ENCODE assay signal across 14 cellular contexts in genomic region chr1:41343790-41344679, GRCh38. TPM values are rescaled to one million over a fixed set of nuclear protein-coding genes. Genes with fewer than 3 reads are reported as not detected.
DNase-seq lines count a peak whose midpoint lies in the region; ATAC-seq, FAIRE-seq and TF ChIP-seq lines count a peak whose summit lies in the region.
"Had no signal": no experiment of that assay in that cellular context is flagged by ENCODE, and none has a peak within 500 bp of the region (broad histone marks: within the 10 kb centered on the region; RNA-seq: fewer than 3 reads in every experiment).

No MANE protein-coding gene starts in this region.

- CTCF ChIA-PET in activated CD4-positive, alpha-beta memory T cell treated with anti-CD3 and anti-CD28 coated beads, Interleukin-2, amount 10 ng/mL, durations not matched to agents 7 days and 5 days (lab: Charles Lee): interaction anchor here (0.7 kb wide), 1 partner anchor 645 kb away, joined by 4 read pairs; no protein-coding TSS in a partner anchor
- CTCF ChIA-PET in activated CD4-positive, alpha-beta memory T cell treated with anti-CD3 and anti-CD28 coated beads for 36 hours (lab: Charles Lee): interaction anchor here (0.7 kb wide), 2 partner anchors 37 to 62 kb away, joined by 3 read pairs; no protein-coding TSS in a partner anchor

- peak overlapping the region; percentile 18 for H3K27ac Mint-ChIP-seq in activated CD4-positive, alpha-beta memory T cell treated with anti-CD3 and anti-CD28 coated beads, Interleukin-2, amount 10 ng/mL, durations not matched to agents 7 days and 5 days
- no peak overlapping the region for H3K27ac Mint-ChIP-seq in activated CD4-positive, alpha-beta memory T cell treated with anti-CD3 and anti-CD28 coated beads for 36 hours
- H3K27ac Mint-ChIP-seq in central memory CD8-positive, alpha-beta T cell (ENCODE audit: low read depth): peak overlapping the region; percentile 81

- intact Hi-C loops in activated CD4-positive, alpha-beta memory T cell treated with anti-CD3 and anti-CD28 coated beads for 36 hours (cut with micrococcal nuclease): no loop called here

- no peak for TF ChIP-seq CTCF in D721Med (IDR thresholded peaks at IDR 0.05; ENCODE audit: insufficient read depth, missing control alignments)

- H3K9me3 Mint-ChIP-seq in activated CD4-positive, alpha-beta memory T cell treated with anti-CD3 and anti-CD28 coated beads, Interleukin-2, amount 10 ng/mL, durations not matched to agents 7 days and 5 days: peaks cover 6% of the 10 kb centered on the region
- peaks cover 3% of the 10 kb centered on the region for H3K9me3 Mint-ChIP-seq in activated CD4-positive, alpha-beta memory T cell treated with anti-CD3 and anti-CD28 coated beads for 36 hours
- H3K9me3 Mint-ChIP-seq in central memory CD8-positive, alpha-beta T cell: no peaks in the 10 kb centered on the region

- DNase-seq in activated CD4-positive, alpha-beta memory T cell treated with anti-CD3 and anti-CD28 coated beads, Interleukin-2, amount 10 ng/mL, durations not matched to agents 7 days and 5 days: peak; percentile 16
- no peak for DNase-seq in activated CD4-positive, alpha-beta memory T cell treated with anti-CD3 and anti-CD28 coated beads for 36 hours
- DNase-seq in NCI-H226: peak; percentile 52
- DNase-seq in central memory CD8-positive, alpha-beta T cell (ENCODE audit: low spot score in 2 of 2): no peak
- no peak for DNase-seq in stimulated activated naive CD8-positive, alpha-beta T cell treated with anti-CD3 and anti-CD28 coated beads, Interleukin-15, Interleukin-2, amounts not matched to agents 100 U/mL and 50 U/mL, for 24 hours
- DNase-seq in D721Med (ENCODE audit: insufficient read length, low spot score): no peak
- no peak for DNase-seq in cerebellar nuclear complex (lab: John Stamatoyannopoulos, UW)
- DNase-seq: DMS153, esophagus squamous epithelium, hypothalamus, IMR-90, NCI-H1694 had no signal

- H3K4me3 Mint-ChIP-seq in activated CD4-positive, alpha-beta memory T cell treated with anti-CD3 and anti-CD28 coated beads, Interleukin-2, amount 10 ng/mL, durations not matched to agents 7 days and 5 days: no peak overlapping the region
- H3K4me3 Mint-ChIP-seq in activated CD4-positive, alpha-beta memory T cell treated with anti-CD3 and anti-CD28 coated beads for 36 hours: no peak overlapping the region
- no peak overlapping the region for H3K4me3 Mint-ChIP-seq in central memory CD8-positive, alpha-beta T cell

- no peak for ATAC-seq in central memory CD8-positive, alpha-beta T cell (replicated peaks; ENCODE audit: extremely low read depth, poor library complexity, severe bottlenecking)
- ATAC-seq in stimulated activated naive CD8-positive, alpha-beta T cell treated with anti-CD3 and anti-CD28 coated beads, Interleukin-15, Interleukin-2, amounts not matched to agents 100 U/mL and 50 U/mL, for 24 hours: peak; percentile 26
- ATAC-seq in HG03025 (IDR thresholded peaks at IDR 0.05; ENCODE audit: low FRiP score, unreplicated experiment): no peak
- ATAC-seq: HCT116 had no signal

- H3K36me3 Mint-ChIP-seq in activated CD4-positive, alpha-beta memory T cell treated with anti-CD3 and anti-CD28 coated beads, Interleukin-2, amount 10 ng/mL, durations not matched to agents 7 days and 5 days (ENCODE audit: low read depth): peaks cover 6% of the 10 kb centered on the region
- H3K36me3 Mint-ChIP-seq in activated CD4-positive, alpha-beta memory T cell treated with anti-CD3 and anti-CD28 coated beads for 36 hours: no peaks in the 10 kb centered on the region
- peaks cover 4% of the 10 kb centered on the region for H3K36me3 Mint-ChIP-seq in central memory CD8-positive, alpha-beta T cell (ENCODE audit: insufficient read depth)

- peaks cover 17% of the 10 kb centered on the region for H3K4me1 Mint-ChIP-seq in activated CD4-positive, alpha-beta memory T cell treated with anti-CD3 and anti-CD28 coated beads, Interleukin-2, amount 10 ng/mL, durations not matched to agents 7 days and 5 days
- peaks cover 5% of the 10 kb centered on the region for H3K4me1 Mint-ChIP-seq in activated CD4-positive, alpha-beta memory T cell treated with anti-CD3 and anti-CD28 coated beads for 36 hours (ENCODE audit: low read depth)
- H3K4me1 Mint-ChIP-seq in central memory CD8-positive, alpha-beta T cell: peaks cover 30% of the 10 kb centered on the region

- no peak for FAIRE-seq in D721Med (lab: Jason Lieb, UNC)

- POLR2A ChIA-PET in activated CD4-positive, alpha-beta memory T cell treated with anti-CD3 and anti-CD28 coated beads, Interleukin-2, amount 10 ng/mL, durations not matched to agents 7 days and 5 days (lab: Charles Lee): no interaction called here
- POLR2A ChIA-PET in activated CD4-positive, alpha-beta memory T cell treated with anti-CD3 and anti-CD28 coated beads for 36 hours (lab: Charles Lee): no interaction called here

- H3K27me3 Mint-ChIP-seq in activated CD4-positive, alpha-beta memory T cell treated with anti-CD3 and anti-CD28 coated beads, Interleukin-2, amount 10 ng/mL, durations not matched to agents 7 days and 5 days: peaks cover 9% of the 10 kb centered on the region
- peaks cover 23% of the 10 kb centered on the region for H3K27me3 Mint-ChIP-seq in activated CD4-positive, alpha-beta memory T cell treated with anti-CD3 and anti-CD28 coated beads for 36 hours
- peaks cover 29% of the 10 kb centered on the region for H3K27me3 Mint-ChIP-seq in central memory CD8-positive, alpha-beta T cell

RNA-seq across cellular contexts. Expression of gene FOXO6, which starts 17.2 kb away (rescaled TPM):
- under 1 TPM in 1 of 2 experiments, not detected in 1; 0.20 TPM for total RNA-seq in activated CD4-positive, alpha-beta memory T cell treated with anti-CD3 and anti-CD28 coated beads, Interleukin-2, amount 10 ng/mL, durations not matched to agents 7 days and 5 days
- total RNA-seq in activated CD4-positive, alpha-beta memory T cell treated with anti-CD3 and anti-CD28 coated beads for 36 hours: under 1 TPM; 0.19 TPM
- total RNA-seq: IMR-90 had no signal

Comparison
In these comparisons a context has a peak if more than half of its experiments do, and no peak if none do; other contexts are left out.
1. DNase-seq: peak in activated CD4-positive, alpha-beta memory T cell treated with anti-CD3 and anti-CD28 coated beads, Interleukin-2, amount 10 ng/mL, durations not matched to agents 7 days and 5 days (single experiment) and NCI-H226 (single experiment); none in activated CD4-positive, alpha-beta memory T cell treated with anti-CD3 and anti-CD28 coated beads for 36 hours (single experiment), central memory CD8-positive, alpha-beta T cell (0 of 2), stimulated activated naive CD8-positive, alpha-beta T cell treated with anti-CD3 and anti-CD28 coated beads, Interleukin-15, Interleukin-2, amounts not matched to agents 100 U/mL and 50 U/mL, for 24 hours (single experiment), D721Med (single experiment) and cerebellar nuclear complex (0 of 2).